Comparison of ENCODE assay signal across 1 cellular context in the genomic region with DNA sequence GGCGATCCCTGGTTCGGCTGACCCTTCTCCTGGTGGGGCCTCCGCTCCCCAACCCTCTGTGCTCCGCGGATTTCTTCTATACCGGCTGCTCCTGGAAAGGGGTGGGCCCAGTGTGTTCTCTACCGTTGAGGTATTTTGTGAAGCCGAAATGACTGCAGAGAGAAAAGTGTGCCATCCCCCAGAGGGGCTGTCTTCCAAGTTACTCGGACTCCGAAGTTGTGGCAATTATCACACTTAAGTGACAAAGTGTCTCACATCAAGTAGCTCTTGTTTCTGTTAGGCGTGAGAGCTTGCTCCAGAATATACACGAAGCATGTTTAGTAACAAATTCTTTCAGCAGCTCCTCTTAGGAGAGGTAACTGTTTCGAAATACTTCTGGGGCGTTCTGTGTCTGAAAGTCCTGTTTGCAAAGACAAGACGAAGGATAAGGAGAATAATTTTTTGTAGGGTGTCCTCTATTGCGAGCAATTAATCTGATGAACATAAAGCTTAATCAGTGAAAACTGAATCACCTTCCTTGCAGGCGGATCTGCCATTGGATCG.
TF ChIP-seq lines count a peak whose summit lies in the region.

No MANE protein-coding gene starts in this region.

TF ChIP-seq in GM12878, 131 proteins besides CTCF, POLR2A, EP300 and RAD21:
- no peak; the same call in 1 of the 2 replicates for TF ChIP-seq SIN3A (IDR thresholded peaks at IDR 0.05; ENCODE audit: low read depth, low read length)
- TF ChIP-seq ATF7 (IDR thresholded peaks at IDR 0.05; ENCODE audit: low read depth): no peak
- TF ChIP-seq NR2F1 (conservative IDR thresholded peaks at IDR 0.05): no peak
- TF ChIP-seq MXI1 (IDR thresholded peaks at IDR 0.05; ENCODE audit: low read depth, low read length): no peak
- TF ChIP-seq NFXL1 (IDR thresholded peaks at IDR 0.05; ENCODE audit: borderline replicate concordance): no peak
- TF ChIP-seq, protein P1, sequence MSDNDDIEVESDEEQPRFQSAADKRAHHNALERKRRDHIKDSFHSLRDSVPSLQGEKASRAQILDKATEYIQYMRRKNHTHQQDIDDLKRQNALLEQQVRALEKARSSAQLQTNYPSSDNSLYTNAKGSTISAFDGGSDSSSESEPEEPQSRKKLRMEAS (IDR thresholded peaks at IDR 0.05; ENCODE audit: low read depth, low read length): no peak
